In genomic region chr2:231286964-231287363, GRCh38 we compare ENCODE assay signal across 27 cellular contexts.
A peak's percentile ranks its signal among the peaks of the same experiment; 100 is the strongest.
DNase-seq lines count a peak whose midpoint lies in the region; ATAC-seq and TF ChIP-seq lines count a peak whose summit lies in the region.
"Had no signal": no experiment of that assay in that cellular context is flagged by ENCODE, and none has a peak within 500 bp of the region (broad histone marks: within the 10 kb centered on the region; RNA-seq: fewer than 3 reads in every experiment).

No MANE protein-coding gene starts in this region.

- no peaks in the 10 kb centered on the region for H3K27me3 Mint-ChIP-seq in MCF 10A (ENCODE audit: insufficient read depth, unreplicated experiment)

- H3K9me3 Mint-ChIP-seq in MCF 10A (ENCODE audit: unreplicated experiment) = no peaks in the 10 kb centered on the region
- H3K9me3 Mint-ChIP-seq: HFFc6 had no signal

- CTCF ChIA-PET in mammary epithelial cell (lab: Charles Lee; ENCODE audit: low non-redundant PET) (no interaction called here), MCF 10A (lab: Yijun Ruan, JAX) (interaction anchor here (0.6 to 2.2 kb wide), 2 partner anchors 9 to 10 kb away, joined by 4 to 8 read pairs; no protein-coding TSS in a partner anchor)

- dilution Hi-C loops in mammary epithelial cell (cut with HindIII; ENCODE audit: low sequenced_read_pairs) = no loop called here

- H3K4me2 ChIP-seq in mammary epithelial cell (ENCODE audit: insufficient read depth, low read depth, low read length) = peak overlapping the region; percentile 9
- H3K4me2 ChIP-seq: SK-N-SH had no signal

- H3K9ac ChIP-seq in mammary epithelial cell (ENCODE audit: insufficient read depth, low read length) = no peak overlapping the region
- H3K9ac ChIP-seq: SK-N-SH had no signal

- no peak overlapping the region for H3K27ac Mint-ChIP-seq in MCF 10A (ENCODE audit: low read depth, unreplicated experiment)
- H3K27ac Mint-ChIP-seq: HFFc6 had no signal

- BruUV-seq in mammary epithelial cell (replicated peaks; lab: Mats Ljungman, UMichigan) (no TSS peak), MCF 10A (replicated peaks; lab: Mats Ljungman, UMichigan) (no TSS peak)

- H3K27ac ChIP-seq in mammary epithelial cell (ENCODE audit: insufficient read depth, low read depth, low read length) (peak overlapping the region; percentile 70), RWPE2 (ENCODE audit: poor library complexity, severe bottlenecking) (peak overlapping the region; percentile 87), SJCRH30 (no peak overlapping the region)
- H3K27ac ChIP-seq: 22Rv1 had no signal

- H3K9me3 ChIP-seq in mammary epithelial cell (replicated peaks; ENCODE audit: insufficient read depth, low read length) (no peaks in the 10 kb centered on the region), RWPE2 (ENCODE audit: severe bottlenecking) (no peaks in the 10 kb centered on the region), SJCRH30 (replicated peaks) (no peaks in the 10 kb centered on the region)
- H3K9me3 ChIP-seq: HAP-1, SK-N-SH had no signal

- H3K36me3 Mint-ChIP-seq in MCF 10A (ENCODE audit: insufficient read depth, unreplicated experiment) = no peaks in the 10 kb centered on the region

- no peak for TF ChIP-seq CTCF in mammary epithelial cell (conservative IDR thresholded peaks at IDR 0.05 in 1 of 2, IDR thresholded peaks at IDR 0.05 in 1 of 2; ENCODE audit: extremely low read depth in 1 of 2, insufficient read depth in 1 of 2, low read depth in 1 of 2, low read length in 2 of 2)
- TF ChIP-seq CTCF in MCF 10A (IDR thresholded peaks at IDR 0.05; ENCODE audit: unreplicated experiment) = no peak
- TF ChIP-seq CTCF in RWPE2 (IDR thresholded peaks at IDR 0.05; ENCODE audit: poor library complexity, severe bottlenecking) = no peak

- H3K36me3 ChIP-seq in mammary epithelial cell (ENCODE audit: insufficient read depth, low read length) (no peaks in the 10 kb centered on the region), RWPE2 (ENCODE audit: low read depth) (0 out of 2 replicates have a peak, but pooled peaks cover 5% of the 10 kb centered on the region), SJCRH30 (no peaks in the 10 kb centered on the region)
- H3K36me3 ChIP-seq: HAP-1 had no signal

- H2AFZ ChIP-seq in mammary epithelial cell (ENCODE audit: low read depth, low read length) = peak overlapping the region; percentile 7

- H3K27me3 ChIP-seq in mammary epithelial cell (ENCODE audit: insufficient read depth, low read length) = no peaks in the 10 kb centered on the region
- no peaks in the 10 kb centered on the region for H3K27me3 ChIP-seq in RWPE2 (ENCODE audit: insufficient read depth, poor library complexity, severe bottlenecking)
- H3K27me3 ChIP-seq in SJCRH30 = no peaks in the 10 kb centered on the region

- POLR2A ChIA-PET in MCF 10A (lab: Yijun Ruan, JAX) = interaction anchor here (0.7 kb wide), 1 partner anchor 11 kb away, joined by 3 read pairs; no protein-coding TSS in a partner anchor

- no peaks in the 10 kb centered on the region for H4K20me1 ChIP-seq in mammary epithelial cell (ENCODE audit: insufficient read depth, low read length)

- DNase-seq in mammary epithelial cell (no peak), MCF 10A (ENCODE audit: unreplicated experiment) (no peak), RWPE2 (ENCODE audit: low spot score) (no peak), glomerular visceral epithelial cell (ENCODE audit: extremely low spot score) (peak; percentile 68), posterior vena cava (ENCODE audit: low spot score) (peak; percentile 70), SJCRH30 (no peak)
- DNase-seq: Calu3; DMS79 treated with DMSO at 0.1 percent for 48 hours; GOT3; HFFc6; Karpas-422; NCI-H1105; NCI-H1436 treated with DMSO at 0.1 percent for 48 hours; NCI-H187 treated with DMSO at 0.1 percent for 48 hours; NCI-H2171 treated with DMSO at 0.1 percent for 48 hours; NCI-H345; NCI-H524; NCI-H82; NK-92 treated with Interleukin-12 subunit alpha and Interleukin-12 subunit beta, amount 100 ng/mL, for 24 hours; PC-3; SIG-M5; SK-N-SH; SW 1271 had no signal

- H3K4me3 Mint-ChIP-seq in MCF 10A (ENCODE audit: unreplicated experiment) = no peak overlapping the region
- H3K4me3 Mint-ChIP-seq: HFFc6 had no signal

- H3K4me3 ChIP-seq in mammary epithelial cell (replicated peaks in 1 of 3; ENCODE audit: insufficient read depth in 1 of 3, low read depth in 2 of 3, low read length in 3 of 3) (no peak overlapping the region), RWPE2 (ENCODE audit: severe bottlenecking) (no peak overlapping the region), SJCRH30 (no peak overlapping the region)
- H3K4me3 ChIP-seq: HAP-1 had no signal

- no peaks in the 10 kb centered on the region for H3K79me2 ChIP-seq in mammary epithelial cell (ENCODE audit: insufficient read depth, low read length)

- peaks cover 8% of the 10 kb centered on the region for H3K4me1 Mint-ChIP-seq in MCF 10A (ENCODE audit: insufficient read depth, unreplicated experiment)

- intact Hi-C loops in mammary epithelial cell (cut with micrococcal nuclease) (no loop called here), MCF 10A (cut with micrococcal nuclease) (no loop called here), posterior vena cava (cut with DNase I) (no loop called here)

- H3K4me1 ChIP-seq in mammary epithelial cell (ENCODE audit: insufficient read depth, low read length) (peaks cover 15% of the 10 kb centered on the region), RWPE2 (ENCODE audit: insufficient read depth, poor library complexity, severe bottlenecking) (peaks cover 19% of the 10 kb centered on the region), SJCRH30 (no peaks in the 10 kb centered on the region)

- in situ Hi-C loops in mammary epithelial cell (cut with MboI; ENCODE audit: low sequenced_read_pairs in 2 of 2) = no loop called here

- 95% methylated on average over 4 of the region's 4 CpGs for WGBS in mammary epithelial cell (ENCODE audit: low coverage, missing lambda C conversion rate)

- ATAC-seq in RWPE2 (ENCODE audit: low read depth) = no peak
- no peak for ATAC-seq in HG03045 (IDR thresholded peaks at IDR 0.05; ENCODE audit: unreplicated experiment)
- ATAC-seq in HG03354 (IDR thresholded peaks at IDR 0.05; ENCODE audit: poor library complexity, severe bottlenecking, unreplicated experiment) = no peak
- ATAC-seq: PC-3 had no signal

Comparison
In these comparisons a context has a peak if more than half of its experiments do, and no peak if none do; other contexts are left out.
1. DNase-seq: peak in glomerular visceral epithelial cell (single experiment) and posterior vena cava (single experiment); none in mammary epithelial cell (single experiment), MCF 10A (single experiment), RWPE2 (single experiment) and SJCRH30 (0 of 2).